In genomic region chr13:24161010-24161775, GRCh38 we compare ENCODE assay signal across 8 cellular contexts. TPM values are rescaled to one million over a fixed set of nuclear protein-coding genes. Genes with fewer than 3 reads are reported as not detected.
DNase-seq lines count a peak whose midpoint lies in the region; ATAC-seq and TF ChIP-seq lines count a peak whose summit lies in the region.

No MANE protein-coding gene starts in this region.

- H3K27me3 Mint-ChIP-seq in MCF 10A (ENCODE audit: insufficient read depth, unreplicated experiment), result no peaks in the 10 kb centered on the region

- H3K27me3 ChIP-seq in BLaER1 treated with 17β-estradiol and CSF1 and Interleukin-3, amounts not matched to agents 10 nM and 100 nM, result peaks cover 8 to 35% (median 24%) of the 10 kb centered on the region in 11 experiments; a peak in 18 of 22 replicates
- no peaks in the 10 kb centered on the region for H3K27me3 ChIP-seq in layer of hippocampus (ENCODE audit: control insufficient read depth, insufficient read depth, low read length)

- CTCF ChIA-PET in MCF 10A (lab: Yijun Ruan, JAX), result interaction anchor here (0.6 to 0.7 kb wide), 2 partner anchors 9 to 21 kb away, joined by 3 to 4 read pairs; no protein-coding TSS in a partner anchor

- no peaks in the 10 kb centered on the region for H3K36me3 Mint-ChIP-seq in MCF 10A (ENCODE audit: insufficient read depth, unreplicated experiment)

- H3K4me3 Mint-ChIP-seq in MCF 10A (ENCODE audit: unreplicated experiment), result peak overlapping the region; percentile 80

- H3K4me2 ChIP-seq in BLaER1 treated with 17β-estradiol and CSF1 and Interleukin-3, amounts not matched to agents 10 nM and 100 nM, result peak overlapping the region; percentile 92 to 100 (median 98)

- H3K9ac ChIP-seq in BLaER1 treated with 17β-estradiol and CSF1 and Interleukin-3, amounts not matched to agents 10 nM and 100 nM, result peak overlapping the region; percentile 70 to 88 (median 82)

- H3K4me1 ChIP-seq in BLaER1 treated with 17β-estradiol and CSF1 and Interleukin-3, amounts not matched to agents 10 nM and 100 nM, result peaks cover 12 to 43% (median 32%) of the 10 kb centered on the region in 10 experiments; a peak in 19 of 20 replicates

- peaks cover 0 to 3% (median 0%) of the 10 kb centered on the region in 11 experiments; a peak in 3 of 22 replicates for H3K36me3 ChIP-seq in BLaER1 treated with 17β-estradiol and CSF1 and Interleukin-3, amounts not matched to agents 10 nM and 100 nM

- peak; percentile 38 for DNase-seq in HK-2 (ENCODE audit: unreplicated experiment)
- DNase-seq in T-helper 22 cell (ENCODE audit: low read depth), result peak; percentile 7
- DNase-seq in MCF 10A (ENCODE audit: unreplicated experiment), result peak; percentile 18
- DNase-seq in stimulated activated CD4-positive, alpha-beta T cell treated with anti-CD3 and anti-CD28 coated beads, Interleukin-4, amount 100 ng/mL, for 1 hour, result peak; percentile 46
- no peak for DNase-seq in MV-4-11 (lab: John Stamatoyannopoulos, UW)

- H3K4me3 ChIP-seq in BLaER1 treated with 17β-estradiol and CSF1 and Interleukin-3, amounts not matched to agents 10 nM and 100 nM, result peak overlapping the region; percentile 74 to 89 (median 82)

- H3K9me3 Mint-ChIP-seq in MCF 10A (ENCODE audit: unreplicated experiment), result no peaks in the 10 kb centered on the region

- H3K9me3 ChIP-seq in BLaER1 treated with 17β-estradiol and CSF1 and Interleukin-3, amounts not matched to agents 10 nM and 100 nM (replicated peaks in 1 of 11), result no peaks in the 10 kb centered on the region

- peak overlapping the region in 10 of 11 experiments; percentile 45 to 81 (median 74); a peak in 19 of 22 replicates for H3K27ac ChIP-seq in BLaER1 treated with 17β-estradiol and CSF1 and Interleukin-3, amounts not matched to agents 10 nM and 100 nM
- peak overlapping the region; percentile 62 for H3K27ac ChIP-seq in layer of hippocampus (ENCODE audit: low read depth, low read length)

- BruUV-seq in MCF 10A (replicated peaks; lab: Mats Ljungman, UMichigan), result no TSS peak

- intact Hi-C loops in MCF 10A (cut with micrococcal nuclease), result loop anchor here (1.0 kb wide), 1 partner anchor 108 kb away; no protein-coding TSS in a partner anchor

- H3K27ac Mint-ChIP-seq in MCF 10A (ENCODE audit: low read depth, unreplicated experiment), result peak overlapping the region; percentile 39

- ATAC-seq in GM19438 (IDR thresholded peaks at IDR 0.05; ENCODE audit: low read depth, unreplicated experiment), result peak; percentile 50

- TF ChIP-seq CTCF in MCF 10A (IDR thresholded peaks at IDR 0.05; ENCODE audit: unreplicated experiment), result no peak

- H4K20me1 ChIP-seq in BLaER1 treated with 17β-estradiol and CSF1 and Interleukin-3, amounts not matched to agents 10 nM and 100 nM, result peaks cover 0 to 52% (median 36%) of the 10 kb centered on the region in 11 experiments; a peak in 17 of 22 replicates

- peaks cover 10% of the 10 kb centered on the region for H3K4me1 Mint-ChIP-seq in MCF 10A (ENCODE audit: insufficient read depth, unreplicated experiment)

- POLR2A ChIA-PET in MCF 10A (lab: Yijun Ruan, JAX), result interaction anchor here (0.6 to 1.3 kb wide), 6 partner anchors 11 to 111 kb away, joined by 3 to 5 read pairs (median 3); no protein-coding TSS in a partner anchor

RNA-seq across cellular contexts. Expression of gene SPATA13, which starts 0.7 kb away (rescaled TPM):
- total RNA-seq in MCF 10A (2022), result 2.2 TPM in 2 replicates
